ENCODE assay signal across 1 cellular context in the genomic region with DNA sequence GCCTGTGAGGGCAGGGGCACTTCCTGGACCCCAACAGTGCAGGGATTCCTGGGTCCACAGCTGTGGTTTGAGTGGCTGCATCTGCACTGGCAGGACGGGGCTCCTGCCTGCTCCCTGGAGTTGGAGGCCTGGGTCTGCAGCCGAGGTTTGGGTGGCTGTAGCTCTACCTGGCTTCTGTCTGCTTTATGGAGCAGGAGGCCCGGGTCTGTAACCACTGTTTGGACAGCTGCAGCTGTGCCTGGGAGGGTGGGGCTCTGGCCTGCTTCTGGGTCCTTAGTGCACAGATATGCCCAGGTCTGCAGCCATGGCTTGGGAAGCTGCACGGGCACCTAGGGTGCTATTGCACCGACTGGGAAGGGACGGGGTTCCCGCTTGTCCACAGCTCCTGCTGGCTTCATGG.
TF ChIP-seq lines count a peak whose summit lies in the region.

No MANE protein-coding gene starts in this region.

TF ChIP-seq in H1, 55 proteins besides CTCF, POLR2A, EP300 and RAD21 (continued from another document):
- TF ChIP-seq RBBP5 (IDR thresholded peaks at IDR 0.05; ENCODE audit: borderline replicate concordance, low read depth, low read length): no peak
